11 cellular contexts compared by ENCODE assay signal in genomic region chr17:81423698-81424071, GRCh38. TPM values are rescaled to one million over a fixed set of nuclear protein-coding genes. Genes with fewer than 3 reads are reported as not detected.
DNase-seq lines count a peak whose midpoint lies in the region; ATAC-seq and TF ChIP-seq lines count a peak whose summit lies in the region.
"Had no signal": no experiment of that assay in that cellular context is flagged by ENCODE, and none has a peak within 500 bp of the region (broad histone marks: within the 10 kb centered on the region; RNA-seq: fewer than 3 reads in every experiment).

No MANE protein-coding gene starts in this region.

- TF ChIP-seq CTCF in brain microvascular endothelial cell (IDR thresholded peaks at IDR 0.05; ENCODE audit: low read depth, low read length, missing control alignments) (no peak), thoracic aorta (IDR thresholded peaks at IDR 0.05) (no peak)

- peak overlapping the region; percentile 93 to 97 for H3K18ac ChIP-seq in mesenchymal stem cell (ENCODE audit: low read depth in 1 of 2, low read length in 2 of 2)

- peak overlapping the region; percentile 83 to 96 for H3K4ac ChIP-seq in mesenchymal stem cell (ENCODE audit: low read depth in 1 of 2, low read length in 2 of 2)

- H3K4me3 ChIP-seq in HUES64 (ENCODE audit: low read length) (no peak overlapping the region), brain microvascular endothelial cell (ENCODE audit: low read depth, low read length) (no peak overlapping the region), mesenchymal stem cell (ENCODE audit: insufficient read depth in 1 of 2, low read depth in 1 of 2, low read length in 2 of 2) (peak overlapping the region in 1 of 2 experiments; percentile 45), thoracic aorta (peak overlapping the region; percentile 66)

- ATAC-seq in thoracic aorta (ENCODE audit: insufficient number of reproducible peaks, low FRiP score, low read depth) (no peak), GM19328 (IDR thresholded peaks at IDR 0.05; ENCODE audit: unreplicated experiment) (no peak)

- H2BK12ac ChIP-seq in mesenchymal stem cell (ENCODE audit: low read length in 2 of 2), result peak overlapping the region; percentile 96 to 98

- in situ Hi-C loops in brain microvascular endothelial cell (cut with HindIII; ENCODE audit: low pct_ligation_motif_present, low sequenced_read_pairs), result no loop called here

- peak overlapping the region in 1 of 2 experiments; percentile 78 for H3K14ac ChIP-seq in mesenchymal stem cell (ENCODE audit: low read length in 2 of 2)

- H3K27ac ChIP-seq in HUES64 (ENCODE audit: low read depth, low read length), result 0 out of 2 replicates have a peak overlapping the region, but pooled peaks have one; percentile 52
- H3K27ac ChIP-seq in brain microvascular endothelial cell, result peak overlapping the region; percentile 96
- H3K27ac ChIP-seq in mesenchymal stem cell (ENCODE audit: low read length, poor library complexity, severe bottlenecking), result peak overlapping the region; percentile 60
- H3K27ac ChIP-seq in thoracic aorta, result peak overlapping the region; percentile 99 to 100

- H3K9me3 ChIP-seq in HUES64 (ENCODE audit: insufficient read depth, low read depth, low read length) (no peaks in the 10 kb centered on the region), mesenchymal stem cell (ENCODE audit: control insufficient read depth, low read length) (no peaks in the 10 kb centered on the region), thoracic aorta (no peaks in the 10 kb centered on the region)

- H3K9ac ChIP-seq in HUES64 (ENCODE audit: low read depth, low read length) (no peak overlapping the region), mesenchymal stem cell (ENCODE audit: low read length) (peak overlapping the region; percentile 71)

- H2BK5ac ChIP-seq in mesenchymal stem cell (ENCODE audit: low read depth, low read length, poor library complexity, severe bottlenecking), result peak overlapping the region; percentile 25

- H3K4me2 ChIP-seq in mesenchymal stem cell (ENCODE audit: low read length, poor library complexity, severe bottlenecking), result peak overlapping the region; percentile 26

- DNase-seq in brain microvascular endothelial cell, result no peak
- DNase-seq in mesenchymal stem cell, result no peak
- DNase-seq in thoracic aorta (ENCODE audit: low spot score), result no peak
- DNase-seq in hippocampal formation (lab: John Stamatoyannopoulos, UW), result no peak
- no peak for DNase-seq in stimulated activated CD4-positive, alpha-beta T cell treated with anti-CD3 and anti-CD28 coated beads, Interleukin-2, amount 100 ng/mL, for 48 hours
- DNase-seq: activated effector memory CD4-positive, alpha-beta T cell treated with Interleukin-2 at 50 U/mL for 16 hours; CD4-positive, alpha-beta T cell; NCI-H2029; NCI-H748 treated with DMSO at 0.1 percent for 48 hours had no signal

- 80% methylated on average over 16 of the region's 16 CpGs for WGBS in HUES64
- WGBS in mesenchymal stem cell, result 61% methylated on average over 16 of the region's 16 CpGs

- peak overlapping the region; percentile 65 for H2AK5ac ChIP-seq in mesenchymal stem cell (ENCODE audit: low read length, severe bottlenecking)

- H2AFZ ChIP-seq in mesenchymal stem cell (ENCODE audit: low read depth, low read length), result no peak overlapping the region

- H2BK120ac ChIP-seq in mesenchymal stem cell (ENCODE audit: low read depth, low read length), result peak overlapping the region; percentile 100

- H3K36me3 ChIP-seq in HUES64 (ENCODE audit: insufficient read depth, low read length) (no peaks in the 10 kb centered on the region), brain microvascular endothelial cell (replicated peaks) (no peaks in the 10 kb centered on the region), mesenchymal stem cell (ENCODE audit: control insufficient read depth in 1 of 2, insufficient read depth in 2 of 2, low read depth in 1 of 2, low read length in 2 of 2) (peaks cover 0 to 20% of the 10 kb centered on the region in 2 experiments), thoracic aorta (no peaks in the 10 kb centered on the region)

- H4K8ac ChIP-seq in mesenchymal stem cell (ENCODE audit: low read length), result peak overlapping the region; percentile 93

- no peaks in the 10 kb centered on the region for H3K27me3 ChIP-seq in HUES64 (ENCODE audit: insufficient read depth, low read length)
- no peaks in the 10 kb centered on the region for H3K27me3 ChIP-seq in brain microvascular endothelial cell (replicated peaks)
- no peaks in the 10 kb centered on the region for H3K27me3 ChIP-seq in mesenchymal stem cell (ENCODE audit: control insufficient read depth in 1 of 2, insufficient read depth in 1 of 2, low read length in 2 of 2)
- H3K27me3 ChIP-seq in thoracic aorta (replicated peaks; ENCODE audit: insufficient read depth), result no peaks in the 10 kb centered on the region

- H4K91ac ChIP-seq in mesenchymal stem cell (ENCODE audit: low read length), result peak overlapping the region; percentile 96

- peak overlapping the region; percentile 1 to 54 for H3K23ac ChIP-seq in mesenchymal stem cell (ENCODE audit: low read length in 2 of 2)

- H2BK15ac ChIP-seq in mesenchymal stem cell (ENCODE audit: low read depth, poor library complexity, severe bottlenecking), result peak overlapping the region; percentile 30

- H3K4me1 ChIP-seq in HUES64 (ENCODE audit: insufficient read depth, low read length) (peaks cover 8% of the 10 kb centered on the region; the same call in 1 of the 2 replicates), mesenchymal stem cell (ENCODE audit: control insufficient read depth, insufficient read depth, low read depth, low read length) (peaks cover 71% of the 10 kb centered on the region), thoracic aorta (ENCODE audit: control insufficient read depth in 1 of 2, low read depth in 2 of 2) (peaks cover 62 to 77% of the 10 kb centered on the region in 2 donors)

- H3K79me1 ChIP-seq in mesenchymal stem cell (replicated peaks; ENCODE audit: low read length, poor library complexity, severe bottlenecking), result peaks cover 26% of the 10 kb centered on the region

RNA-seq across cellular contexts. Expression of gene BAHCC1, which starts 28.4 kb away (rescaled TPM):
- polyA plus RNA-seq in HUES64 (2013, experiment 1 of 2), result 7.8 TPM
- 12.9 TPM for polyA plus RNA-seq in HUES64 (2013, experiment 2 of 2)
- 8.3 TPM for polyA plus RNA-seq in mesenchymal stem cell (2013, experiment 1 of 2)
- polyA plus RNA-seq in mesenchymal stem cell (2013, experiment 2 of 2), result 8.6 TPM
- 10 to 100 TPM; 41.2 to 69.6 TPM for total RNA-seq in thoracic aorta
